In the genomic region with DNA sequence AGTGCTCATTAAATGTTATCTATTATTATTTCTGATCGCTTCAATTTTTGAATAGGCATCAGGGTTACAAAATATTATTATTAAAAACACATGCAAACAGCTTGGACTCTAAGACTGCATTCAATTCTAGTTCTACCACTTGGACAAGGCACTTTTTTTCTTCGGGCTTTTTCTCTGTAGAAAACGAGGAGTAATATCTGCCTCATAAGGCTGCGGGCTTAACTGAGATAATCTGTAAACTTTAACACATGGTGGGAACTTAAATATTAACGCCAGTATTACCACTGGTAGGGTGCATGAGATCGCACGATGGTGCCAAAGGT, we compare ENCODE assay signal across 1 cellular context.
TF ChIP-seq lines count a peak whose summit lies in the region.

No MANE protein-coding gene starts in this region.

TF ChIP-seq in GM23338, 12 proteins besides CTCF, POLR2A, EP300 and RAD21 (continued from another document):
- TF ChIP-seq, protein P1, sequence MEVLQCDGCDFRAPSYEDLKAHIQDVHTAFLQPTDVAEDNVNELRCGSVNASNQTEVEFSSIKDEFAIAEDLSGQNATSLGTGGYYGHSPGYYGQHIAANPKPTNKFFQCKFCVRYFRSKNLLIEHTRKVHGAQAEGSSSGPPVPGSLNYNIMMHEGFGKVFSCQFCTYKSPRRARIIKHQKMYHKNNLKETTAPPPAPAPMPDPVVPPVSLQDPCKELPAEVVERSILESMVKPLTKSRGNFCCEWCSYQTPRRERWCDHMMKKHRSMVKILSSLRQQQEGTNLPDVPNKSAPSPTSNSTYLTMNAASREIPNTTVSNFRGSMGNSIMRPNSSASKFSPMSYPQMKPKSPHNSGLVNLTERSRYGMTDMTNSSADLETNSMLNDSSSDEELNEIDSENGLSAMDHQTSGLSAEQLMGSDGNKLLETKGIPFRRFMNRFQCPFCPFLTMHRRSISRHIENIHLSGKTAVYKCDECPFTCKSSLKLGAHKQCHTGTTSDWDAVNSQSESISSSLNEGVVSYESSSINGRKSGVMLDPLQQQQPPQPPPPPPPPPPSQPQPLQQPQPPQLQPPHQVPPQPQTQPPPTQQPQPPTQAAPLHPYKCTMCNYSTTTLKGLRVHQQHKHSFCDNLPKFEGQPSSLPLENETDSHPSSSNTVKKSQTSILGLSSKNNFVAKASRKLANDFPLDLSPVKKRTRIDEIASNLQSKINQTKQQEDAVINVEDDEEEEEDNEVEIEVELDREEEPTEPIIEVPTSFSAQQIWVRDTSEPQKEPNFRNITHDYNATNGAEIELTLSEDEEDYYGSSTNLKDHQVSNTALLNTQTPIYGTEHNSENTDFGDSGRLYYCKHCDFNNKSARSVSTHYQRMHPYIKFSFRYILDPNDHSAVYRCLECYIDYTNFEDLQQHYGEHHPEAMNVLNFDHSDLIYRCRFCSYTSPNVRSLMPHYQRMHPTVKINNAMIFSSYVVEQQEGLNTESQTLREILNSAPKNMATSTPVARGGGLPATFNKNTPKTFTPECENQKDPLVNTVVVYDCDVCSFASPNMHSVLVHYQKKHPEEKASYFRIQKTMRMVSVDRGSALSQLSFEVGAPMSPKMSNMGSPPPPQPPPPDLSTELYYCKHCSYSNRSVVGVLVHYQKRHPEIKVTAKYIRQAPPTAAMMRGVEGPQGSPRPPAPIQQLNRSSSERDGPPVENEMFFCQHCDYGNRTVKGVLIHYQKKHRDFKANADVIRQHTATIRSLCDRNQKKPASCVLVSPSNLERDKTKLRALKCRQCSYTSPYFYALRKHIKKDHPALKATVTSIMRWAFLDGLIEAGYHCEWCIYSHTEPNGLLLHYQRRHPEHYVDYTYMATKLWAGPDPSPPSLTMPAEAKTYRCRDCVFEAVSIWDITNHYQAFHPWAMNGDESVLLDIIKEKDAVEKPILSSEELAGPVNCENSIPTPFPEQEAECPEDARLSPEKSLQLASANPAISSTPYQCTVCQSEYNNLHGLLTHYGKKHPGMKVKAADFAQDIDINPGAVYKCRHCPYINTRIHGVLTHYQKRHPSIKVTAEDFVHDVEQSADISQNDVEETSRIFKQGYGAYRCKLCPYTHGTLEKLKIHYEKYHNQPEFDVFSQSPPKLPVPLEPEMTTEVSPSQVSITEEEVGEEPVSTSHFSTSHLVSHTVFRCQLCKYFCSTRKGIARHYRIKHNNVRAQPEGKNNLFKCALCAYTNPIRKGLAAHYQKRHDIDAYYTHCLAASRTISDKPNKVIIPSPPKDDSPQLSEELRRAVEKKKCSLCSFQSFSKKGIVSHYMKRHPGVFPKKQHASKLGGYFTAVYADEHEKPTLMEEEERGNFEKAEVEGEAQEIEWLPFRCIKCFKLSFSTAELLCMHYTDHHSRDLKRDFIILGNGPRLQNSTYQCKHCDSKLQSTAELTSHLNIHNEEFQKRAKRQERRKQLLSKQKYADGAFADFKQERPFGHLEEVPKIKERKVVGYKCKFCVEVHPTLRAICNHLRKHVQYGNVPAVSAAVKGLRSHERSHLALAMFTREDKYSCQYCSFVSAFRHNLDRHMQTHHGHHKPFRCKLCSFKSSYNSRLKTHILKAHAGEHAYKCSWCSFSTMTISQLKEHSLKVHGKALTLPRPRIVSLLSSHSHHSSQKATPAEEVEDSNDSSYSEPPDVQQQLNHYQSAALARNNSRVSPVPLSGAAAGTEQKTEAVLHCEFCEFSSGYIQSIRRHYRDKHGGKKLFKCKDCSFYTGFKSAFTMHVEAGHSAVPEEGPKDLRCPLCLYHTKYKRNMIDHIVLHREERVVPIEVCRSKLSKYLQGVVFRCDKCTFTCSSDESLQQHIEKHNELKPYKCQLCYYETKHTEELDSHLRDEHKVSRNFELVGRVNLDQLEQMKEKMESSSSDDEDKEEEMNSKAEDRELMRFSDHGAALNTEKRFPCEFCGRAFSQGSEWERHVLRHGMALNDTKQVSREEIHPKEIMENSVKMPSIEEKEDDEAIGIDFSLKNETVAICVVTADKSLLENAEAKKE (CRISPR knock-in tag; IDR thresholded peaks at IDR 0.05) = no peak
- no peak for TF ChIP-seq STAT1 (IDR thresholded peaks at IDR 0.05; ENCODE audit: unreplicated experiment)
- TF ChIP-seq, protein P2, sequence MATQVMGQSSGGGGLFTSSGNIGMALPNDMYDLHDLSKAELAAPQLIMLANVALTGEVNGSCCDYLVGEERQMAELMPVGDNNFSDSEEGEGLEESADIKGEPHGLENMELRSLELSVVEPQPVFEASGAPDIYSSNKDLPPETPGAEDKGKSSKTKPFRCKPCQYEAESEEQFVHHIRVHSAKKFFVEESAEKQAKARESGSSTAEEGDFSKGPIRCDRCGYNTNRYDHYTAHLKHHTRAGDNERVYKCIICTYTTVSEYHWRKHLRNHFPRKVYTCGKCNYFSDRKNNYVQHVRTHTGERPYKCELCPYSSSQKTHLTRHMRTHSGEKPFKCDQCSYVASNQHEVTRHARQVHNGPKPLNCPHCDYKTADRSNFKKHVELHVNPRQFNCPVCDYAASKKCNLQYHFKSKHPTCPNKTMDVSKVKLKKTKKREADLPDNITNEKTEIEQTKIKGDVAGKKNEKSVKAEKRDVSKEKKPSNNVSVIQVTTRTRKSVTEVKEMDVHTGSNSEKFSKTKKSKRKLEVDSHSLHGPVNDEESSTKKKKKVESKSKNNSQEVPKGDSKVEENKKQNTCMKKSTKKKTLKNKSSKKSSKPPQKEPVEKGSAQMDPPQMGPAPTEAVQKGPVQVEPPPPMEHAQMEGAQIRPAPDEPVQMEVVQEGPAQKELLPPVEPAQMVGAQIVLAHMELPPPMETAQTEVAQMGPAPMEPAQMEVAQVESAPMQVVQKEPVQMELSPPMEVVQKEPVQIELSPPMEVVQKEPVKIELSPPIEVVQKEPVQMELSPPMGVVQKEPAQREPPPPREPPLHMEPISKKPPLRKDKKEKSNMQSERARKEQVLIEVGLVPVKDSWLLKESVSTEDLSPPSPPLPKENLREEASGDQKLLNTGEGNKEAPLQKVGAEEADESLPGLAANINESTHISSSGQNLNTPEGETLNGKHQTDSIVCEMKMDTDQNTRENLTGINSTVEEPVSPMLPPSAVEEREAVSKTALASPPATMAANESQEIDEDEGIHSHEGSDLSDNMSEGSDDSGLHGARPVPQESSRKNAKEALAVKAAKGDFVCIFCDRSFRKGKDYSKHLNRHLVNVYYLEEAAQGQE (IDR thresholded peaks at IDR 0.05; ENCODE audit: unreplicated experiment) = no peak
- TF ChIP-seq, protein P3, sequence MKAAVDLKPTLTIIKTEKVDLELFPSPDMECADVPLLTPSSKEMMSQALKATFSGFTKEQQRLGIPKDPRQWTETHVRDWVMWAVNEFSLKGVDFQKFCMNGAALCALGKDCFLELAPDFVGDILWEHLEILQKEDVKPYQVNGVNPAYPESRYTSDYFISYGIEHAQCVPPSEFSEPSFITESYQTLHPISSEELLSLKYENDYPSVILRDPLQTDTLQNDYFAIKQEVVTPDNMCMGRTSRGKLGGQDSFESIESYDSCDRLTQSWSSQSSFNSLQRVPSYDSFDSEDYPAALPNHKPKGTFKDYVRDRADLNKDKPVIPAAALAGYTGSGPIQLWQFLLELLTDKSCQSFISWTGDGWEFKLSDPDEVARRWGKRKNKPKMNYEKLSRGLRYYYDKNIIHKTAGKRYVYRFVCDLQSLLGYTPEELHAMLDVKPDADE (IDR thresholded peaks at IDR 0.05) = no peak
